Comparison of ENCODE assay signal across 8 cellular contexts in genomic region chr9:120714846-120715231, GRCh38. TPM values are rescaled to one million over a fixed set of nuclear protein-coding genes. Genes with fewer than 3 reads are reported as not detected.
DNase-seq lines count a peak whose midpoint lies in the region; ATAC-seq and TF ChIP-seq lines count a peak whose summit lies in the region.

No MANE protein-coding gene starts in this region.

- H3K4me1 ChIP-seq in heart left ventricle (peaks cover 0 to 43% (median 22%) of the 10 kb centered on the region in 12 donors), Panc1 (ENCODE audit: control insufficient read depth, insufficient read depth, low read length) (peaks cover 25% of the 10 kb centered on the region)

- POLR2A ChIA-PET in Panc1 (lab: Charles Lee), result no interaction called here

- ATAC-seq in heart left ventricle, result peak in 1 of 4 donors; percentile 2
- no peak for ATAC-seq in Right ventricle myocardium inferior
- ATAC-seq in Panc1, result no peak; the same call in 1 of the 2 replicates
- peak; percentile 11 for ATAC-seq in sciatic nerve

- H3K9me3 ChIP-seq in heart left ventricle, result no peaks in the 10 kb centered on the region
- no peaks in the 10 kb centered on the region for H3K9me3 ChIP-seq in Panc1 (ENCODE audit: control insufficient read depth, insufficient read depth, low read depth, low read length)

- H3K4me3 ChIP-seq in heart left ventricle (peak overlapping the region; percentile 68 to 96 (median 78)), Panc1 (ENCODE audit: low read depth in 2 of 2, low read length in 2 of 2) (peak overlapping the region; percentile 66 to 75), fibroblast of mammary gland (ENCODE audit: control insufficient read depth, low read depth, low read length) (peak overlapping the region; percentile 64)

- WGBS in heart left ventricle, 4 donors, result 1 to 4% (median 3%) methylated on average over 8 to 26 of the region's 26 CpGs

- intact Hi-C loops in heart left ventricle (cut with DNase I), result loop anchor here in 6 of 10 donors (5.0 to 10.0 kb wide), 3 partner anchors 90 to 160 kb away; partner anchors contain the start of gene PHF19 (in 1 of the 6)
- intact Hi-C loops in Right ventricle myocardium inferior (cut with DNase I), result loop anchor here (5.0 kb wide), 1 partner anchor 93 kb away; no protein-coding TSS in a partner anchor
- intact Hi-C loops in Panc1 (cut with micrococcal nuclease; ENCODE audit: unreplicated experiment), result loop anchor here (5.0 kb wide), 1 partner anchor 98 kb away; no protein-coding TSS in a partner anchor
- intact Hi-C loops in sciatic nerve (cut with DNase I), result loop anchor here (10.0 kb wide), 1 partner anchor 90 kb away; no protein-coding TSS in a partner anchor

- H3K27me3 ChIP-seq in heart left ventricle (no peaks in the 10 kb centered on the region), Panc1 (ENCODE audit: control insufficient read depth, insufficient read depth, low read length) (no peaks in the 10 kb centered on the region)

- CTCF ChIA-PET in Panc1 (lab: Charles Lee), result no interaction called here

- no TSS peak for BruUV-seq in Panc1 (replicated peaks; lab: Mats Ljungman, UMichigan)

- peak overlapping the region in 11 of 12 donors; percentile 14 to 91 (median 75) for H3K27ac ChIP-seq in heart left ventricle
- H3K27ac ChIP-seq in Panc1 (ENCODE audit: low read length), result peak overlapping the region; percentile 76

- TF ChIP-seq POLR2A in heart left ventricle (IDR thresholded peaks at IDR 0.05), result no peak

- no peaks in the 10 kb centered on the region for H3K36me3 ChIP-seq in heart left ventricle
- no peaks in the 10 kb centered on the region for H3K36me3 ChIP-seq in Panc1 (ENCODE audit: control insufficient read depth, insufficient read depth, low read length)

- DNase-seq in heart left ventricle (peak in 1 of 5 donors; percentile 30), Right ventricle myocardium inferior (ENCODE audit: missing footprints) (no peak), Panc1 (ENCODE audit: low read depth, low spot score) (no peak), fibroblast of mammary gland (ENCODE audit: low read depth) (no peak), sciatic nerve (ENCODE audit: low spot score) (peak; percentile 74), Ammon's horn (ENCODE audit: low spot score) (no peak), NCI-H345 (lab: John Stamatoyannopoulos, UW) (no peak), GDM1 (lab: John Stamatoyannopoulos, UW) (no peak)

- no peak for TF ChIP-seq CTCF in heart left ventricle (IDR thresholded peaks at IDR 0.05)
- TF ChIP-seq CTCF in Panc1 (IDR thresholded peaks at IDR 0.05), result no peak
- TF ChIP-seq CTCF in fibroblast of mammary gland (conservative IDR thresholded peaks at IDR 0.05; ENCODE audit: control insufficient read depth, insufficient read depth, low read depth, low read length), result no peak

- in situ Hi-C loops in Panc1 (cut with HindIII; ENCODE audit: low pct_unique_long_range_greater_than_20kb, low sequenced_read_pairs), result no loop called here

RNA-seq across cellular contexts. Expression of gene MEGF9, which starts 0.6 kb away (rescaled TPM):
- 10 to 100 TPM in 6 of 9 donors, 1 to 10 TPM in 3; 5.0 to 46.0 (median 13.3) TPM for total RNA-seq in heart left ventricle
- 1 to 10 TPM; 2.2 to 5.2 TPM for polyA plus RNA-seq in heart left ventricle
- 25.2 TPM for total RNA-seq in Right ventricle myocardium inferior
- total RNA-seq in Panc1 (2021; ENCODE audit: unreplicated experiment), result 6.3 TPM
- polyA plus RNA-seq in Panc1 (2012; ENCODE audit: insufficient read length), result 3.2 TPM
- 132 TPM for total RNA-seq in sciatic nerve
